ENCODE assay signal across 13 cellular contexts in the genomic region with DNA sequence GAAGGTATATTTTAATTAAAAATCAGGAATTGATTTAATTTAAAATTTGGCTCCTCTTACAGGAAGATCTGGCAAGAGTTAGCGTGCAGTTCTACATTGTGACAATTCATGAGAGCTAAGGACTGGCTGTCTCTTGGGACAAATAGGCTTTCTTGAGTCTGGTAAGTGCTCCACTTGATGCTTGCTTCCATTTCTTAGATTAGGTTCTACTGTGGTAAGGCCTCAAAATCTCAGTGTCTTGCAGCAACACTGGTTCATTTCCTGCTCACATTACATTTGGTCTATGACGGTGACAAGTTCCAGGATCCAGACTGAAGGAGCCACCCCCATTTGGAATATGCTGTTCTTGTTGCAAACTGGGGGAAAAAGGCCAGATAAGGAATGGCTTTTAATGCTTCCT. TPM values are rescaled to one million over a fixed set of nuclear protein-coding genes. Genes with fewer than 3 reads are reported as not detected.
DNase-seq lines count a peak whose midpoint lies in the region; ATAC-seq and TF ChIP-seq lines count a peak whose summit lies in the region.
"Not testable (repeated sequence)": the region's sequence is repeated elsewhere in the genome, so short reads cannot be mapped to it uniquely, and the experiment has no call there.
"Had no signal": no experiment of that assay in that cellular context is flagged by ENCODE, and none has a peak within 500 bp of the region (broad histone marks: within the 10 kb centered on the region; RNA-seq: fewer than 3 reads in every experiment).

No MANE protein-coding gene starts in this region.

- not testable (repeated sequence) for H3K4me3 Mint-ChIP-seq in GM23338
- H3K4me3 Mint-ChIP-seq in activated naive CD8-positive, alpha-beta T cell, result peak overlapping the region; percentile 86
- peak overlapping the region; percentile 37 to 66 for H3K4me3 Mint-ChIP-seq in effector memory CD8-positive, alpha-beta T cell

- not testable (repeated sequence) for H3K4me1 Mint-ChIP-seq in GM23338; effector memory CD8-positive, alpha-beta T cell (ENCODE audit: low read depth in 2 of 2)
- H3K4me1 Mint-ChIP-seq in activated naive CD8-positive, alpha-beta T cell (ENCODE audit: low read depth), result peaks cover 31% of the 10 kb centered on the region

- H4K20me1 ChIP-seq in DOHH2 (ENCODE audit: control insufficient read depth, insufficient read depth, low read depth, low read length); GM23338 (replicated peaks; ENCODE audit: insufficient read depth): not testable (repeated sequence)

- TF ChIP-seq CTCF in DOHH2 (IDR thresholded peaks at IDR 0.05; ENCODE audit: low read depth, low read length, poor library complexity, severe bottlenecking); GM23338 (conservative IDR thresholded peaks at IDR 0.05; ENCODE audit: low read depth in 2 of 2); left lung (IDR thresholded peaks at IDR 0.05): not testable (repeated sequence)

- H2AFZ ChIP-seq in GM23338, result peak overlapping the region; percentile 75; the same call in 1 of the 2 replicates

- not testable (repeated sequence) for H3K9me2 ChIP-seq in DOHH2 (replicated peaks; ENCODE audit: control insufficient read depth, low read length); GM23338 (ENCODE audit: insufficient read depth)

- H3K79me2 ChIP-seq in DOHH2 (ENCODE audit: control insufficient read depth, low read length); GM23338 (replicated peaks; ENCODE audit: insufficient read depth): not testable (repeated sequence)

- H3K27me3 ChIP-seq in DOHH2 (ENCODE audit: control insufficient read depth, low read length); skeletal muscle satellite cell (ENCODE audit: control insufficient read depth, insufficient read depth, low read length): not testable (repeated sequence)
- peaks cover 20% of the 10 kb centered on the region for H3K27me3 ChIP-seq in GM23338 (ENCODE audit: insufficient read depth)
- H3K27me3 ChIP-seq in left lung, result peaks cover 0 to 16% of the 10 kb centered on the region in 2 donors

- not testable (repeated sequence) for H3F3A ChIP-seq in DOHH2 (ENCODE audit: control insufficient read depth, insufficient read depth); GM23338 (replicated peaks; ENCODE audit: low read depth)

- not testable (repeated sequence) for H3K36me3 ChIP-seq in DOHH2 (ENCODE audit: control insufficient read depth, low read length); GM23338 (ENCODE audit: insufficient read depth); left lung; skeletal muscle satellite cell (ENCODE audit: insufficient read depth, low read length)

- ATAC-seq in GM23338; effector memory CD8-positive, alpha-beta T cell (replicated peaks): not testable (repeated sequence)
- ATAC-seq in left lung, result peak; percentile 14

- H3K9me3 ChIP-seq in DOHH2 (ENCODE audit: control insufficient read depth, insufficient read depth, low read length); left lung; skeletal muscle satellite cell (replicated peaks; ENCODE audit: low read length): not testable (repeated sequence)

- not testable (repeated sequence) for H3K4me1 ChIP-seq in DOHH2 (ENCODE audit: control insufficient read depth, low read length); GM23338 (ENCODE audit: insufficient read depth); left lung; skeletal muscle satellite cell (ENCODE audit: control insufficient read depth, insufficient read depth, low read length)

- peak overlapping the region; percentile 58 for H3K9ac ChIP-seq in skeletal muscle satellite cell (ENCODE audit: low read depth, low read length)

- H3K36me3 Mint-ChIP-seq in GM23338 (ENCODE audit: low read depth); activated naive CD8-positive, alpha-beta T cell; effector memory CD8-positive, alpha-beta T cell (ENCODE audit: insufficient read depth): not testable (repeated sequence)

- intact Hi-C loops in left lung (cut with DNase I), result not testable (repeated sequence)

- DNase-seq in GM23338 (ENCODE audit: low spot score); effector memory CD8-positive, alpha-beta T cell; left lung: not testable (repeated sequence)
- peak; percentile 27 for DNase-seq in OCI-M1 (lab: John Stamatoyannopoulos, UW)

- H3K9me3 Mint-ChIP-seq in GM23338; activated naive CD8-positive, alpha-beta T cell (ENCODE audit: low read depth); effector memory CD8-positive, alpha-beta T cell: not testable (repeated sequence)

- H3K4me3 ChIP-seq in DOHH2 (ENCODE audit: low read length); skeletal muscle satellite cell (ENCODE audit: low read length): not testable (repeated sequence)
- peak overlapping the region; percentile 48 for H3K4me3 ChIP-seq in GM23338
- peak overlapping the region; percentile 21 to 41 for H3K4me3 ChIP-seq in left lung

- H3K27ac Mint-ChIP-seq in GM23338; effector memory CD8-positive, alpha-beta T cell: not testable (repeated sequence)
- peak overlapping the region; percentile 92 for H3K27ac Mint-ChIP-seq in activated naive CD8-positive, alpha-beta T cell

- H3K4me2 ChIP-seq in DOHH2 (ENCODE audit: low read length) (peak overlapping the region; percentile 44; the same call in 1 of the 2 replicates), GM23338 (peak overlapping the region; percentile 74)
- not testable (repeated sequence) for H3K4me2 ChIP-seq in skeletal muscle satellite cell (ENCODE audit: low read length)

- not testable (repeated sequence) for H3K27ac ChIP-seq in DOHH2 (ENCODE audit: low read depth, low read length); GM23338 (ENCODE audit: low read depth); left lung

- not testable (repeated sequence) for H3K27me3 Mint-ChIP-seq in GM23338 (ENCODE audit: insufficient read depth, low read depth, poor library complexity); activated naive CD8-positive, alpha-beta T cell; effector memory CD8-positive, alpha-beta T cell

RNA-seq across cellular contexts. Expression of a gene that starts 7.1 kb away (rescaled TPM):
- not detected in 2 replicates for total RNA-seq in GM23338 (2014; rRNA removed; shearing (Covaris generic))
- 0.24 TPM in 1 of 2 replicates, not detected in the other for polyA plus RNA-seq in GM23338 (2016; fragmentation: Nextera tagmentation; extraction: Ambion mirVana)
- total RNA-seq in left lung, result 1 to 10 TPM; 1.2 to 2.4 TPM
- total RNA-seq in skeletal muscle satellite cell (2012; rRNA removed), result 1.1 and 1.8 TPM in 2 replicates
- total RNA-seq: activated CD4-positive, alpha-beta T cell treated with anti-CD3 and anti-CD28 coated beads, Interleukin-2, amount 10 ng/mL, durations not matched to agents 7 days and 5 days; hepatocyte; HepG2; mesothelial cell of epicardium; PC-9 had no signal
- polyA plus RNA-seq: hepatocyte, HepG2, keratinocyte had no signal
